ENCODE assay signal across 9 cellular contexts in genomic region chr12:56105503-56105902, GRCh38. TPM values are rescaled to one million over a fixed set of nuclear protein-coding genes. Genes with fewer than 3 reads are reported as not detected.
DNase-seq lines count a peak whose midpoint lies in the region; ATAC-seq and TF ChIP-seq lines count a peak whose summit lies in the region.
"Had no signal": no experiment of that assay in that cellular context is flagged by ENCODE, and none has a peak within 500 bp of the region (broad histone marks: within the 10 kb centered on the region; RNA-seq: fewer than 3 reads in every experiment).

No MANE protein-coding gene starts in this region.

- H3K36me3 ChIP-seq in KOPT-K1 (ENCODE audit: insufficient read depth, low read length), result peaks cover 52% of the 10 kb centered on the region

- TF ChIP-seq CTCF in AG09309 (IDR thresholded peaks at IDR 0.05; ENCODE audit: control insufficient read depth, insufficient read depth, low read depth, low read length, missing control alignments), result no peak

- POLR2A ChIA-PET in naive thymus-derived CD8-positive, alpha-beta T cell (lab: Charles Lee), result interaction anchor here (0.6 to 6.2 kb wide), 9 partner anchors 12 to 367 kb away, joined by 6 to 236 read pairs (median 32); partner anchors contain the start of genes DGKA, ERBB3, ESYT1 and MYL6B

- intact Hi-C loops in dendritic cell treated with granulocyte-macrophage colony-stimulating factor and Interleukin-4, amounts not matched to agents 40 ng/mL and 50 ng/mL, for 4 days (cut with micrococcal nuclease), result loop anchor here (10.0 kb wide), 2 partner anchors 111 to 291 kb away; partner anchors contain the start of genes ORMDL2, SARNP and SUOX

- peak overlapping the region; percentile 91 for H3K27ac Mint-ChIP-seq in dendritic cell treated with granulocyte-macrophage colony-stimulating factor and Interleukin-4, amounts not matched to agents 40 ng/mL and 50 ng/mL, for 4 days
- H3K27ac Mint-ChIP-seq in naive thymus-derived CD8-positive, alpha-beta T cell, result peak overlapping the region; percentile 86 to 99 (median 98)

- no peaks in the 10 kb centered on the region for H3K9me3 Mint-ChIP-seq in dendritic cell treated with granulocyte-macrophage colony-stimulating factor and Interleukin-4, amounts not matched to agents 40 ng/mL and 50 ng/mL, for 4 days
- no peaks in the 10 kb centered on the region for H3K9me3 Mint-ChIP-seq in naive thymus-derived CD8-positive, alpha-beta T cell

- peak overlapping the region; percentile 98 for H3K4me3 Mint-ChIP-seq in dendritic cell treated with granulocyte-macrophage colony-stimulating factor and Interleukin-4, amounts not matched to agents 40 ng/mL and 50 ng/mL, for 4 days
- H3K4me3 Mint-ChIP-seq in naive thymus-derived CD8-positive, alpha-beta T cell, result peak overlapping the region; percentile 93 to 100 (median 98)

- H3K27me3 Mint-ChIP-seq in dendritic cell treated with granulocyte-macrophage colony-stimulating factor and Interleukin-4, amounts not matched to agents 40 ng/mL and 50 ng/mL, for 4 days, result no peaks in the 10 kb centered on the region
- H3K27me3 Mint-ChIP-seq in naive thymus-derived CD8-positive, alpha-beta T cell, result no peaks in the 10 kb centered on the region

- no peaks in the 10 kb centered on the region for H3K9me3 ChIP-seq in KOPT-K1 (ENCODE audit: insufficient read depth, low read length, poor library complexity, severe bottlenecking)

- peaks cover 59% of the 10 kb centered on the region for H3K36me3 Mint-ChIP-seq in dendritic cell treated with granulocyte-macrophage colony-stimulating factor and Interleukin-4, amounts not matched to agents 40 ng/mL and 50 ng/mL, for 4 days (ENCODE audit: low read depth)
- H3K36me3 Mint-ChIP-seq in naive thymus-derived CD8-positive, alpha-beta T cell, result peaks cover 2 to 46% (median 14%) of the 10 kb centered on the region in 3 donors

- peaks cover 21% of the 10 kb centered on the region for H3K4me1 Mint-ChIP-seq in dendritic cell treated with granulocyte-macrophage colony-stimulating factor and Interleukin-4, amounts not matched to agents 40 ng/mL and 50 ng/mL, for 4 days (ENCODE audit: low read depth)
- peaks cover 32 to 66% (median 57%) of the 10 kb centered on the region in 4 donors for H3K4me1 Mint-ChIP-seq in naive thymus-derived CD8-positive, alpha-beta T cell

- no peak for ATAC-seq in naive thymus-derived CD8-positive, alpha-beta T cell
- no peak for ATAC-seq in GM18861 (IDR thresholded peaks at IDR 0.05; ENCODE audit: unreplicated experiment)

- H3K4me3 ChIP-seq in AG09309 (ENCODE audit: control insufficient read depth, low read depth, low read length), result peak overlapping the region; percentile 95

- DNase-seq in AG09309 (ENCODE audit: low read depth), result no peak
- no peak for DNase-seq in naive thymus-derived CD8-positive, alpha-beta T cell
- DNase-seq in DMS153 treated with DMSO at 0.1 percent for 48 hours (lab: John Stamatoyannopoulos, UW; ENCODE audit: unreplicated experiment), result no peak
- DNase-seq in amygdala (lab: John Stamatoyannopoulos, UW), result no peak
- DNase-seq in activated gamma-delta T cell (lab: John Stamatoyannopoulos, UW), result no peak
- DNase-seq: NCI-H345 had no signal

- peak overlapping the region; percentile 97 for H3K27ac ChIP-seq in KOPT-K1 (ENCODE audit: low read depth, low read length, poor library complexity, severe bottlenecking)

RNA-seq across cellular contexts. Expression of gene PA2G4, which starts 1.1 kb away (rescaled TPM):
- 100 to 1,000 TPM; 132 to 135 TPM for total RNA-seq in naive thymus-derived CD8-positive, alpha-beta T cell
- 100 to 1,000 TPM; 219 to 241 (median 241) TPM for polyA plus RNA-seq in naive thymus-derived CD8-positive, alpha-beta T cell

RNA-seq across cellular contexts. Expression of gene RPL41, which starts 10.9 kb away (rescaled TPM):
- total RNA-seq in naive thymus-derived CD8-positive, alpha-beta T cell, result 1,000 to 10,000 TPM; 5,098 to 5,261 TPM
- over 10,000 TPM in 1 of 3 donors, 1,000 to 10,000 TPM in 2; 8,782 to 10,436 (median 9,902) TPM for polyA plus RNA-seq in naive thymus-derived CD8-positive, alpha-beta T cell

RNA-seq across cellular contexts. Expression of gene ZC3H10, which starts 12.6 kb away (rescaled TPM):
- total RNA-seq in naive thymus-derived CD8-positive, alpha-beta T cell, result 10 to 100 TPM; 15.1 to 15.9 TPM
- 1 to 10 TPM; 1.3 to 2.5 (median 1.8) TPM for polyA plus RNA-seq in naive thymus-derived CD8-positive, alpha-beta T cell

RNA-seq across cellular contexts. Expression of gene ESYT1, which starts 22.6 kb away (rescaled TPM):
- 100 to 1,000 TPM; 257 to 270 TPM for total RNA-seq in naive thymus-derived CD8-positive, alpha-beta T cell
- polyA plus RNA-seq in naive thymus-derived CD8-positive, alpha-beta T cell, result 100 to 1,000 TPM; 354 to 433 (median 357) TPM

RNA-seq across cellular contexts. Expression of gene ERBB3, which starts 25.5 kb away (rescaled TPM):
- 10 to 100 TPM; 22.7 to 26.0 TPM for total RNA-seq in naive thymus-derived CD8-positive, alpha-beta T cell
- 1 to 10 TPM; 1.3 to 3.3 (median 1.7) TPM for polyA plus RNA-seq in naive thymus-derived CD8-positive, alpha-beta T cell
